ENCODE assay signal across 8 cellular contexts in genomic region chr12:3658327-3659163, GRCh38.
DNase-seq lines count a peak whose midpoint lies in the region; ATAC-seq and TF ChIP-seq lines count a peak whose summit lies in the region.

No MANE protein-coding gene starts in this region.

- H3K27ac Mint-ChIP-seq in activated T-cell treated with anti-CD3 and anti-CD28 coated beads, Interleukin-2, amount 50 U/mL, for 24 hours = no peak overlapping the region
- peak overlapping the region in 4 of 6 donors; percentile 54 to 73 (median 64) for H3K27ac Mint-ChIP-seq in immature natural killer cell

- TF ChIP-seq EP300 in Ishikawa (IDR thresholded peaks at IDR 0.05; ENCODE audit: borderline replicate concordance) = no peak

- no peak for ATAC-seq in GM21619 (IDR thresholded peaks at IDR 0.05; ENCODE audit: unreplicated experiment)

- no peaks in the 10 kb centered on the region for H3K4me1 Mint-ChIP-seq in activated T-cell treated with anti-CD3 and anti-CD28 coated beads, Interleukin-2, amount 50 U/mL, for 24 hours (ENCODE audit: low read depth)
- H3K4me1 Mint-ChIP-seq in immature natural killer cell = no peaks in the 10 kb centered on the region

- TF ChIP-seq RAD21 in Ishikawa (IDR thresholded peaks at IDR 0.05; ENCODE audit: low read depth) = peak; percentile 33; the same call in 1 of the 2 replicates

- H3K4me3 Mint-ChIP-seq in activated T-cell treated with anti-CD3 and anti-CD28 coated beads, Interleukin-2, amount 50 U/mL, for 24 hours = no peak overlapping the region
- H3K4me3 Mint-ChIP-seq in immature natural killer cell = no peak overlapping the region

- no peaks in the 10 kb centered on the region for H3K27me3 Mint-ChIP-seq in activated T-cell treated with anti-CD3 and anti-CD28 coated beads, Interleukin-2, amount 50 U/mL, for 24 hours
- H3K27me3 Mint-ChIP-seq in immature natural killer cell (ENCODE audit: low read depth in 3 of 3) = peaks cover 0 to 6% (median 0%) of the 10 kb centered on the region in 3 donors

- peak; percentile 6 for DNase-seq in COR-L47 (lab: John Stamatoyannopoulos, UW)
- DNase-seq in activated T-cell treated with anti-CD3 and anti-CD28 coated beads, Interleukin-2, amount 50 U/mL, for 24 hours = peak; percentile 44
- DNase-seq in immature natural killer cell = peak; percentile 18 to 40 (median 24)
- no peak for DNase-seq in glomerular visceral epithelial cell (ENCODE audit: extremely low spot score)
- no peak for DNase-seq in NCI-H2029 treated with DMSO at 0.1 percent for 48 hours (lab: John Stamatoyannopoulos, UW)
- no peak for DNase-seq in GM19238 (ENCODE audit: insufficient read length, low spot score)

- H3K9me3 Mint-ChIP-seq in activated T-cell treated with anti-CD3 and anti-CD28 coated beads, Interleukin-2, amount 50 U/mL, for 24 hours = no peaks in the 10 kb centered on the region
- peaks cover 0 to 2% (median 0%) of the 10 kb centered on the region in 6 donors for H3K9me3 Mint-ChIP-seq in immature natural killer cell

- H3K36me3 Mint-ChIP-seq in activated T-cell treated with anti-CD3 and anti-CD28 coated beads, Interleukin-2, amount 50 U/mL, for 24 hours (ENCODE audit: low read depth) = peaks cover 97% of the 10 kb centered on the region
- peaks cover 20 to 52% (median 37%) of the 10 kb centered on the region in 3 donors for H3K36me3 Mint-ChIP-seq in immature natural killer cell

TF ChIP-seq in Ishikawa, 13 proteins besides CTCF, POLR2A, EP300 and RAD21:
- TF ChIP-seq USF1 (IDR thresholded peaks at IDR 0.05) = no peak
- no peak for TF ChIP-seq YY1 (IDR thresholded peaks at IDR 0.05; ENCODE audit: low read depth)
- no peak for TF ChIP-seq CREB1 (IDR thresholded peaks at IDR 0.05; ENCODE audit: low read depth)
- no peak for TF ChIP-seq NFIC (IDR thresholded peaks at IDR 0.05)
- no peak for TF ChIP-seq TCF12 (IDR thresholded peaks at IDR 0.05; ENCODE audit: low read depth)
- no peak for TF ChIP-seq CEBPB (IDR thresholded peaks at IDR 0.05)
- no peak for TF ChIP-seq EGR1 (IDR thresholded peaks at IDR 0.05)
- no peak for TF ChIP-seq REST (IDR thresholded peaks at IDR 0.05; ENCODE audit: low read depth)
- no peak for TF ChIP-seq TEAD4 (IDR thresholded peaks at IDR 0.05)
- no peak for TF ChIP-seq ZBTB7A (IDR thresholded peaks at IDR 0.05; ENCODE audit: low read depth)
- TF ChIP-seq FOXM1 (IDR thresholded peaks at IDR 0.05; ENCODE audit: borderline replicate concordance, low read depth) = no peak
- TF ChIP-seq MAX (IDR thresholded peaks at IDR 0.05) = no peak
- TF ChIP-seq TAF1 (IDR thresholded peaks at IDR 0.05; ENCODE audit: low read depth) = no peak

Comparison
In these comparisons a context has a peak if more than half of its experiments do, and no peak if none do; other contexts are left out.
1. DNase-seq: peak in COR-L47 (single experiment), activated T-cell treated with anti-CD3 and anti-CD28 coated beads, Interleukin-2, amount 50 U/mL, for 24 hours (single experiment) and immature natural killer cell (3 of 3); none in glomerular visceral epithelial cell (single experiment), NCI-H2029 treated with DMSO at 0.1 percent for 48 hours (single experiment) and GM19238 (single experiment).